In the genomic region with DNA sequence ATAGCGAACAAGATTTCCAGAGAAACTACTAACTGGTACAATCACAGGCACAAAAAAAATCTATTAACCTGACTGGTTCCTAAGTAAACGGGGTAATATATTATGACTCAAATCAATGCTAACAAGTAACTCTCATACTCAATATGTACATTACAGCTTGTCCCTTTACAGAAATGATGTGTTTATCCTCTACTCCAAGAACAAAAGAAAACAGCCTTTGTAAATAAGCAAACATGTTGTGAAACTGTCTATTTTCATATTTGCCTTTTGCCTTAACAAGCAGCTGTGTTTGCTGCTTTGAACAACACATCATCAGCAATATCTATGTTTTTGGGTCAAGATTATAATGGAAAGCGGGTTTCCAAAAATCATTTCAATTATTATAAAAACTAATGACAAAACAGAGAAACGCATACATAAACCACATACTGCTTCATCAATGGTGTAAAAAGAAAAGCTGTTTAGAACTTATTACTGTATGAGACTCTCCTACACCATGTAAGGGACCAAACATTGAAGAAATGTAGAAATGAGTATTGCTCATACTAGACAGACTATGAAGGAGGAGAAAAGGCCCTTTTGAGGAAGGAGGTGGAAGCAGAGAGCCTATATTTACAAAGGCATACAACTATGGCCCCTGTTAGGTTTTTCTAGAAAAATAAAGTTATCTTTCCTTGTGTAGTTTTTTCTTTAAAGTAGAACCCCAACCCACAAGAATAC, we compare ENCODE assay signal across 1 cellular context.
A peak's percentile ranks its signal among the peaks of the same experiment; 100 is the strongest.
TF ChIP-seq lines count a peak whose summit lies in the region.

No MANE protein-coding gene starts in this region.

TF ChIP-seq in HepG2, 621 proteins besides CTCF, POLR2A, EP300 and RAD21 (continued from another document and continues in another):
- TF ChIP-seq, protein P1, sequence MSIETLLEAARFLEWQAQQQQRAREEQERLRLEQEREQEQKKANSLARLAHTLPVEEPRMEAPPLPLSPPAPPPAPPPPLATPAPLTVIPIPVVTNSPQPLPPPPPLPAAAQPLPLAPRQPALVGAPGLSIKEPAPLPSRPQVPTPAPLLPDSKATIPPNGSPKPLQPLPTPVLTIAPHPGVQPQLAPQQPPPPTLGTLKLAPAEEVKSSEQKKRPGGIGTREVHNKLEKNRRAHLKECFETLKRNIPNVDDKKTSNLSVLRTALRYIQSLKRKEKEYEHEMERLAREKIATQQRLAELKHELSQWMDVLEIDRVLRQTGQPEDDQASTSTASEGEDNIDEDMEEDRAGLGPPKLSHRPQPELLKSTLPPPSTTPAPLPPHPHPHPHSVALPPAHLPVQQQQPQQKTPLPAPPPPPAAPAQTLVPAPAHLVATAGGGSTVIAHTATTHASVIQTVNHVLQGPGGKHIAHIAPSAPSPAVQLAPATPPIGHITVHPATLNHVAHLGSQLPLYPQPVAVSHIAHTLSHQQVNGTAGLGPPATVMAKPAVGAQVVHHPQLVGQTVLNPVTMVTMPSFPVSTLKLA (IDR thresholded peaks at IDR 0.05) = no peak
- TF ChIP-seq, protein P2, sequence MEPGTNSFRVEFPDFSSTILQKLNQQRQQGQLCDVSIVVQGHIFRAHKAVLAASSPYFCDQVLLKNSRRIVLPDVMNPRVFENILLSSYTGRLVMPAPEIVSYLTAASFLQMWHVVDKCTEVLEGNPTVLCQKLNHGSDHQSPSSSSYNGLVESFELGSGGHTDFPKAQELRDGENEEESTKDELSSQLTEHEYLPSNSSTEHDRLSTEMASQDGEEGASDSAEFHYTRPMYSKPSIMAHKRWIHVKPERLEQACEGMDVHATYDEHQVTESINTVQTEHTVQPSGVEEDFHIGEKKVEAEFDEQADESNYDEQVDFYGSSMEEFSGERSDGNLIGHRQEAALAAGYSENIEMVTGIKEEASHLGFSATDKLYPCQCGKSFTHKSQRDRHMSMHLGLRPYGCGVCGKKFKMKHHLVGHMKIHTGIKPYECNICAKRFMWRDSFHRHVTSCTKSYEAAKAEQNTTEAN (CRISPR knock-in tag; conservative IDR thresholded peaks at IDR 0.05) = no peak
- TF ChIP-seq CHCHD3 (CRISPR knock-in tag; IDR thresholded peaks at IDR 0.05) (no peak), ZFP82 (CRISPR knock-in tag; IDR thresholded peaks at IDR 0.05; ENCODE audit: borderline replicate concordance) (no peak), SOX6 (IDR thresholded peaks at IDR 0.05) (no peak), SOX6 (CRISPR knock-in tag; IDR thresholded peaks at IDR 0.05) (peak; percentile 89), SOX5 (CRISPR knock-in tag; IDR thresholded peaks at IDR 0.05; ENCODE audit: borderline replicate concordance) (peak; percentile 93), SRF (IDR thresholded peaks at IDR 0.05; ENCODE audit: low read depth, low read length) (no peak), LCORL (IDR thresholded peaks at IDR 0.05) (no peak), LCORL (CRISPR knock-in tag; IDR thresholded peaks at IDR 0.05) (0 out of 2 replicates have a peak, but pooled peaks have one; percentile 27), DR1 (CRISPR knock-in tag; IDR thresholded peaks at IDR 0.05) (no peak), THYN1 (CRISPR knock-in tag; IDR thresholded peaks at IDR 0.05; ENCODE audit: borderline replicate concordance, low read depth) (no peak), BORCS8-MEF2B (CRISPR knock-in tag; IDR thresholded peaks at IDR 0.05) (no peak), POLR2G (IDR thresholded peaks at IDR 0.05; ENCODE audit: low read depth, low read length) (no peak), ZNF296 (CRISPR knock-in tag; conservative IDR thresholded peaks at IDR 0.05) (no peak), NFATC3 (CRISPR knock-in tag; IDR thresholded peaks at IDR 0.05) (no peak), SKI (IDR thresholded peaks at IDR 0.05; ENCODE audit: partially characterized antibody) (peak; percentile 41), RXRB (CRISPR knock-in tag; IDR thresholded peaks at IDR 0.05; ENCODE audit: borderline replicate concordance) (peak; percentile 43; the same call in 1 of the 2 replicates), ZNF747 (CRISPR knock-in tag; IDR thresholded peaks at IDR 0.05; ENCODE audit: borderline replicate concordance) (no peak), ZEB1 (IDR thresholded peaks at IDR 0.05; ENCODE audit: insufficient replicate concordance, low read depth) (no peak)
- TF ChIP-seq, protein P3, sequence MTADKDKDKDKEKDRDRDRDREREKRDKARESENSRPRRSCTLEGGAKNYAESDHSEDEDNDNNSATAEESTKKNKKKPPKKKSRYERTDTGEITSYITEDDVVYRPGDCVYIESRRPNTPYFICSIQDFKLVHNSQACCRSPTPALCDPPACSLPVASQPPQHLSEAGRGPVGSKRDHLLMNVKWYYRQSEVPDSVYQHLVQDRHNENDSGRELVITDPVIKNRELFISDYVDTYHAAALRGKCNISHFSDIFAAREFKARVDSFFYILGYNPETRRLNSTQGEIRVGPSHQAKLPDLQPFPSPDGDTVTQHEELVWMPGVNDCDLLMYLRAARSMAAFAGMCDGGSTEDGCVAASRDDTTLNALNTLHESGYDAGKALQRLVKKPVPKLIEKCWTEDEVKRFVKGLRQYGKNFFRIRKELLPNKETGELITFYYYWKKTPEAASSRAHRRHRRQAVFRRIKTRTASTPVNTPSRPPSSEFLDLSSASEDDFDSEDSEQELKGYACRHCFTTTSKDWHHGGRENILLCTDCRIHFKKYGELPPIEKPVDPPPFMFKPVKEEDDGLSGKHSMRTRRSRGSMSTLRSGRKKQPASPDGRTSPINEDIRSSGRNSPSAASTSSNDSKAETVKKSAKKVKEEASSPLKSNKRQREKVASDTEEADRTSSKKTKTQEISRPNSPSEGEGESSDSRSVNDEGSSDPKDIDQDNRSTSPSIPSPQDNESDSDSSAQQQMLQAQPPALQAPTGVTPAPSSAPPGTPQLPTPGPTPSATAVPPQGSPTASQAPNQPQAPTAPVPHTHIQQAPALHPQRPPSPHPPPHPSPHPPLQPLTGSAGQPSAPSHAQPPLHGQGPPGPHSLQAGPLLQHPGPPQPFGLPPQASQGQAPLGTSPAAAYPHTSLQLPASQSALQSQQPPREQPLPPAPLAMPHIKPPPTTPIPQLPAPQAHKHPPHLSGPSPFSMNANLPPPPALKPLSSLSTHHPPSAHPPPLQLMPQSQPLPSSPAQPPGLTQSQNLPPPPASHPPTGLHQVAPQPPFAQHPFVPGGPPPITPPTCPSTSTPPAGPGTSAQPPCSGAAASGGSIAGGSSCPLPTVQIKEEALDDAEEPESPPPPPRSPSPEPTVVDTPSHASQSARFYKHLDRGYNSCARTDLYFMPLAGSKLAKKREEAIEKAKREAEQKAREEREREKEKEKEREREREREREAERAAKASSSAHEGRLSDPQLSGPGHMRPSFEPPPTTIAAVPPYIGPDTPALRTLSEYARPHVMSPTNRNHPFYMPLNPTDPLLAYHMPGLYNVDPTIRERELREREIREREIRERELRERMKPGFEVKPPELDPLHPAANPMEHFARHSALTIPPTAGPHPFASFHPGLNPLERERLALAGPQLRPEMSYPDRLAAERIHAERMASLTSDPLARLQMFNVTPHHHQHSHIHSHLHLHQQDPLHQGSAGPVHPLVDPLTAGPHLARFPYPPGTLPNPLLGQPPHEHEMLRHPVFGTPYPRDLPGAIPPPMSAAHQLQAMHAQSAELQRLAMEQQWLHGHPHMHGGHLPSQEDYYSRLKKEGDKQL (CRISPR knock-in tag; IDR thresholded peaks at IDR 0.05; ENCODE audit: low read depth) = peak; percentile 79; the same call in 1 of the 2 replicates
- TF ChIP-seq, protein P4, sequence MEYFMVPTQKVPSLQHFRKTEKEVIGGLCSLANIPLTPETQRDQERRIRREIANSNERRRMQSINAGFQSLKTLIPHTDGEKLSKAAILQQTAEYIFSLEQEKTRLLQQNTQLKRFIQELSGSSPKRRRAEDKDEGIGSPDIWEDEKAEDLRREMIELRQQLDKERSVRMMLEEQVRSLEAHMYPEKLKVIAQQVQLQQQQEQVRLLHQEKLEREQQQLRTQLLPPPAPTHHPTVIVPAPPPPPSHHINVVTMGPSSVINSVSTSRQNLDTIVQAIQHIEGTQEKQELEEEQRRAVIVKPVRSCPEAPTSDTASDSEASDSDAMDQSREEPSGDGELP (IDR thresholded peaks at IDR 0.05; ENCODE audit: borderline replicate concordance, low read depth) = peak; percentile 80
- TF ChIP-seq, protein P5, sequence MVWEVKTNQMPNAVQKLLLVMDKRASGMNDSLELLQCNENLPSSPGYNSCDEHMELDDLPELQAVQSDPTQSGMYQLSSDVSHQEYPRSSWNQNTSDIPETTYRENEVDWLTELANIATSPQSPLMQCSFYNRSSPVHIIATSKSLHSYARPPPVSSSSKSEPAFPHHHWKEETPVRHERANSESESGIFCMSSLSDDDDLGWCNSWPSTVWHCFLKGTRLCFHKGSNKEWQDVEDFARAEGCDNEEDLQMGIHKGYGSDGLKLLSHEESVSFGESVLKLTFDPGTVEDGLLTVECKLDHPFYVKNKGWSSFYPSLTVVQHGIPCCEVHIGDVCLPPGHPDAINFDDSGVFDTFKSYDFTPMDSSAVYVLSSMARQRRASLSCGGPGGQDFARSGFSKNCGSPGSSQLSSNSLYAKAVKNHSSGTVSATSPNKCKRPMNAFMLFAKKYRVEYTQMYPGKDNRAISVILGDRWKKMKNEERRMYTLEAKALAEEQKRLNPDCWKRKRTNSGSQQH (CRISPR knock-in tag; IDR thresholded peaks at IDR 0.05; ENCODE audit: low read depth) = no peak
- TF ChIP-seq, protein P6, sequence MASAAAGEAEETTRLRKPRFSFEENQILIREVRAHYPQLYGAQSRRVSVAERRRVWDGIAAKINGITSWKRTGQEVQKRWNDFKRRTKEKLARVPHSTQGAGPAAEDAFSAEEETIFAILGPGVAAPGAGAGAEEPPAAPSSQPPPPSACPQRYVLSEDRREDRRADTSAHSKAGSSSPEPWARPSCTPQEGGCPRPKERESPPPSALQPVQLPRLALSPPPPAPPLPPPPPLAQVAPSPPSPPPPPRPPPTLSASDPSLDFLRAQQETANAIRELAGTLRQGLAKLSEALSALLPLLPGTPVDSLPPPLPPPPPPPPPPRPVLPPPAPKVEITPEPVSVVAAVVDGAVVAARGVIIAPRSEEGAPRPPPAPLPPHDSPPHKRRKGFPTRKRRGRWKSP (CRISPR knock-in tag; IDR thresholded peaks at IDR 0.05) = no peak; the same call in 1 of the 2 replicates
- TF ChIP-seq, protein P7, sequence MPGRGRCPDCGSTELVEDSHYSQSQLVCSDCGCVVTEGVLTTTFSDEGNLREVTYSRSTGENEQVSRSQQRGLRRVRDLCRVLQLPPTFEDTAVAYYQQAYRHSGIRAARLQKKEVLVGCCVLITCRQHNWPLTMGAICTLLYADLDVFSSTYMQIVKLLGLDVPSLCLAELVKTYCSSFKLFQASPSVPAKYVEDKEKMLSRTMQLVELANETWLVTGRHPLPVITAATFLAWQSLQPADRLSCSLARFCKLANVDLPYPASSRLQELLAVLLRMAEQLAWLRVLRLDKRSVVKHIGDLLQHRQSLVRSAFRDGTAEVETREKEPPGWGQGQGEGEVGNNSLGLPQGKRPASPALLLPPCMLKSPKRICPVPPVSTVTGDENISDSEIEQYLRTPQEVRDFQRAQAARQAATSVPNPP (CRISPR knock-in tag; IDR thresholded peaks at IDR 0.05) = no peak
- TF ChIP-seq, protein P8, sequence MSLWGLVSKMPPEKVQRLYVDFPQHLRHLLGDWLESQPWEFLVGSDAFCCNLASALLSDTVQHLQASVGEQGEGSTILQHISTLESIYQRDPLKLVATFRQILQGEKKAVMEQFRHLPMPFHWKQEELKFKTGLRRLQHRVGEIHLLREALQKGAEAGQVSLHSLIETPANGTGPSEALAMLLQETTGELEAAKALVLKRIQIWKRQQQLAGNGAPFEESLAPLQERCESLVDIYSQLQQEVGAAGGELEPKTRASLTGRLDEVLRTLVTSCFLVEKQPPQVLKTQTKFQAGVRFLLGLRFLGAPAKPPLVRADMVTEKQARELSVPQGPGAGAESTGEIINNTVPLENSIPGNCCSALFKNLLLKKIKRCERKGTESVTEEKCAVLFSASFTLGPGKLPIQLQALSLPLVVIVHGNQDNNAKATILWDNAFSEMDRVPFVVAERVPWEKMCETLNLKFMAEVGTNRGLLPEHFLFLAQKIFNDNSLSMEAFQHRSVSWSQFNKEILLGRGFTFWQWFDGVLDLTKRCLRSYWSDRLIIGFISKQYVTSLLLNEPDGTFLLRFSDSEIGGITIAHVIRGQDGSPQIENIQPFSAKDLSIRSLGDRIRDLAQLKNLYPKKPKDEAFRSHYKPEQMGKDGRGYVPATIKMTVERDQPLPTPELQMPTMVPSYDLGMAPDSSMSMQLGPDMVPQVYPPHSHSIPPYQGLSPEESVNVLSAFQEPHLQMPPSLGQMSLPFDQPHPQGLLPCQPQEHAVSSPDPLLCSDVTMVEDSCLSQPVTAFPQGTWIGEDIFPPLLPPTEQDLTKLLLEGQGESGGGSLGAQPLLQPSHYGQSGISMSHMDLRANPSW (CRISPR knock-in tag; IDR thresholded peaks at IDR 0.05; ENCODE audit: borderline replicate concordance) = no peak
- TF ChIP-seq, protein P9, sequence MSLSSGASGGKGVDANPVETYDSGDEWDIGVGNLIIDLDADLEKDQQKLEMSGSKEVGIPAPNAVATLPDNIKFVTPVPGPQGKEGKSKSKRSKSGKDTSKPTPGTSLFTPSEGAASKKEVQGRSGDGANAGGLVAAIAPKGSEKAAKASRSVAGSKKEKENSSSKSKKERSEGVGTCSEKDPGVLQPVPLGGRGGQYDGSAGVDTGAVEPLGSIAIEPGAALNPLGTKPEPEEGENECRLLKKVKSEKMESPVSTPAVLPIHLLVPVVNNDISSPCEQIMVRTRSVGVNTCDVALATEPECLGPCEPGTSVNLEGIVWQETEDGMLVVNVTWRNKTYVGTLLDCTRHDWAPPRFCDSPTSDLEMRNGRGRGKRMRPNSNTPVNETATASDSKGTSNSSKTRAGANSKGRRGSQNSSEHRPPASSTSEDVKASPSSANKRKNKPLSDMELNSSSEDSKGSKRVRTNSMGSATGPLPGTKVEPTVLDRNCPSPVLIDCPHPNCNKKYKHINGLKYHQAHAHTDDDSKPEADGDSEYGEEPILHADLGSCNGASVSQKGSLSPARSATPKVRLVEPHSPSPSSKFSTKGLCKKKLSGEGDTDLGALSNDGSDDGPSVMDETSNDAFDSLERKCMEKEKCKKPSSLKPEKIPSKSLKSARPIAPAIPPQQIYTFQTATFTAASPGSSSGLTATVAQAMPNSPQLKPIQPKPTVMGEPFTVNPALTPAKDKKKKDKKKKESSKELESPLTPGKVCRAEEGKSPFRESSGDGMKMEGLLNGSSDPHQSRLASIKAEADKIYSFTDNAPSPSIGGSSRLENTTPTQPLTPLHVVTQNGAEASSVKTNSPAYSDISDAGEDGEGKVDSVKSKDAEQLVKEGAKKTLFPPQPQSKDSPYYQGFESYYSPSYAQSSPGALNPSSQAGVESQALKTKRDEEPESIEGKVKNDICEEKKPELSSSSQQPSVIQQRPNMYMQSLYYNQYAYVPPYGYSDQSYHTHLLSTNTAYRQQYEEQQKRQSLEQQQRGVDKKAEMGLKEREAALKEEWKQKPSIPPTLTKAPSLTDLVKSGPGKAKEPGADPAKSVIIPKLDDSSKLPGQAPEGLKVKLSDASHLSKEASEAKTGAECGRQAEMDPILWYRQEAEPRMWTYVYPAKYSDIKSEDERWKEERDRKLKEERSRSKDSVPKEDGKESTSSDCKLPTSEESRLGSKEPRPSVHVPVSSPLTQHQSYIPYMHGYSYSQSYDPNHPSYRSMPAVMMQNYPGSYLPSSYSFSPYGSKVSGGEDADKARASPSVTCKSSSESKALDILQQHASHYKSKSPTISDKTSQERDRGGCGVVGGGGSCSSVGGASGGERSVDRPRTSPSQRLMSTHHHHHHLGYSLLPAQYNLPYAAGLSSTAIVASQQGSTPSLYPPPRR (CRISPR knock-in tag; IDR thresholded peaks at IDR 0.05; ENCODE audit: borderline replicate concordance) = peak; percentile 80
- TF ChIP-seq, protein P10, sequence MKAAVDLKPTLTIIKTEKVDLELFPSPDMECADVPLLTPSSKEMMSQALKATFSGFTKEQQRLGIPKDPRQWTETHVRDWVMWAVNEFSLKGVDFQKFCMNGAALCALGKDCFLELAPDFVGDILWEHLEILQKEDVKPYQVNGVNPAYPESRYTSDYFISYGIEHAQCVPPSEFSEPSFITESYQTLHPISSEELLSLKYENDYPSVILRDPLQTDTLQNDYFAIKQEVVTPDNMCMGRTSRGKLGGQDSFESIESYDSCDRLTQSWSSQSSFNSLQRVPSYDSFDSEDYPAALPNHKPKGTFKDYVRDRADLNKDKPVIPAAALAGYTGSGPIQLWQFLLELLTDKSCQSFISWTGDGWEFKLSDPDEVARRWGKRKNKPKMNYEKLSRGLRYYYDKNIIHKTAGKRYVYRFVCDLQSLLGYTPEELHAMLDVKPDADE (CRISPR knock-in tag; IDR thresholded peaks at IDR 0.05) = no peak
